Comparison of ENCODE assay signal across 8 cellular contexts in genomic region chr5:1800470-1801060, GRCh38. TPM values are rescaled to one million over a fixed set of nuclear protein-coding genes. Genes with fewer than 3 reads are reported as not detected.
DNase-seq lines count a peak whose midpoint lies in the region; ATAC-seq and TF ChIP-seq lines count a peak whose summit lies in the region.

No MANE protein-coding gene starts in this region.

- peak overlapping the region; percentile 88 for H3K4me2 ChIP-seq in SK-N-SH

- 58% methylated on average over 20 of the region's 20 CpGs for WGBS in SK-N-SH (ENCODE audit: low lambda C conversion rate)

- CTCF ChIA-PET in SK-N-SH (lab: Yijun Ruan, JAX), result interaction anchor here (1.3 to 1.4 kb wide), 2 partner anchors 24 to 27 kb away, joined by 3 to 4 read pairs; no protein-coding TSS in a partner anchor

- H3K9me3 ChIP-seq in SK-N-SH, result no peaks in the 10 kb centered on the region
- no peaks in the 10 kb centered on the region for H3K9me3 ChIP-seq in upper lobe of right lung

- H4K20me1 ChIP-seq in SK-N-SH (ENCODE audit: insufficient read depth), result no peaks in the 10 kb centered on the region

- peak overlapping the region; percentile 94 for H3K27ac Mint-ChIP-seq in dendritic cell treated with granulocyte-macrophage colony-stimulating factor and Interleukin-4, amounts not matched to agents 40 ng/mL and 50 ng/mL, for 4 days

- H3K4me1 ChIP-seq in SK-N-SH (ENCODE audit: control insufficient read depth in 1 of 2, insufficient read depth in 2 of 2, low read depth in 1 of 2, low read length in 1 of 2), result peaks cover 0 to 27% of the 10 kb centered on the region in 2 experiments; a peak in 1 of 4 replicates
- H3K4me1 ChIP-seq in upper lobe of right lung, result peaks cover 13% of the 10 kb centered on the region

- peak overlapping the region; percentile 97 for H2AFZ ChIP-seq in SK-N-SH (ENCODE audit: low read depth)

- H3K27me3 ChIP-seq in SK-N-SH (ENCODE audit: insufficient read depth), result no peaks in the 10 kb centered on the region
- no peaks in the 10 kb centered on the region for H3K27me3 ChIP-seq in HL-60 (ENCODE audit: insufficient read depth, poor library complexity, severe bottlenecking)
- H3K27me3 ChIP-seq in upper lobe of right lung, result no peaks in the 10 kb centered on the region

- TF ChIP-seq CTCF in SK-N-SH (IDR thresholded peaks at IDR 0.05) (no peak), HL-60 (IDR thresholded peaks at IDR 0.05; ENCODE audit: insufficient read depth, low read length) (no peak), upper lobe of right lung (IDR thresholded peaks at IDR 0.05) (no peak)

- H3K9me3 Mint-ChIP-seq in dendritic cell treated with granulocyte-macrophage colony-stimulating factor and Interleukin-4, amounts not matched to agents 40 ng/mL and 50 ng/mL, for 4 days, result no peaks in the 10 kb centered on the region

- no peak for TF ChIP-seq RAD21 in SK-N-SH (IDR thresholded peaks at IDR 0.05; ENCODE audit: low read length)

- DNase-seq in SK-N-SH, result no peak
- DNase-seq in HL-60 (ENCODE audit: low read depth in 1 of 2, low spot score in 1 of 2), result peak in 1 of 2 experiments; percentile 14
- peak; percentile 35 for DNase-seq in SK-N-DZ (ENCODE audit: low spot score)
- peak; percentile 67 for DNase-seq in mesenteric fat pad (ENCODE audit: low spot score)
- peak; percentile 66 for DNase-seq in upper lobe of right lung
- no peak for DNase-seq in NCI-H2171 treated with DMSO at 0.1 percent for 48 hours (lab: John Stamatoyannopoulos, UW)

- no peak for TF ChIP-seq EP300 in SK-N-SH (IDR thresholded peaks at IDR 0.05; ENCODE audit: borderline replicate concordance in 1 of 2, low read depth in 1 of 2, low read length in 1 of 2)

- ATAC-seq in SK-N-SH treated with all-trans-retinoic acid at 6 μM for 48 hours (no peak), upper lobe of right lung (no peak)

- peaks cover 54% of the 10 kb centered on the region for H3K79me2 ChIP-seq in SK-N-SH (ENCODE audit: insufficient read depth)

- H3K27me3 Mint-ChIP-seq in dendritic cell treated with granulocyte-macrophage colony-stimulating factor and Interleukin-4, amounts not matched to agents 40 ng/mL and 50 ng/mL, for 4 days, result no peaks in the 10 kb centered on the region

- H3K4me3 Mint-ChIP-seq in dendritic cell treated with granulocyte-macrophage colony-stimulating factor and Interleukin-4, amounts not matched to agents 40 ng/mL and 50 ng/mL, for 4 days, result peak overlapping the region; percentile 94

- no peaks in the 10 kb centered on the region for H3F3A ChIP-seq in SK-N-SH (replicated peaks; ENCODE audit: insufficient read depth)

- peaks cover 54% of the 10 kb centered on the region for H3K4me1 Mint-ChIP-seq in dendritic cell treated with granulocyte-macrophage colony-stimulating factor and Interleukin-4, amounts not matched to agents 40 ng/mL and 50 ng/mL, for 4 days (ENCODE audit: low read depth)

- POLR2A ChIA-PET in SK-N-SH (lab: Yijun Ruan, JAX), result no interaction called here

- H3K4me3 ChIP-seq in SK-N-SH (ENCODE audit: low read depth in 2 of 2, low read length in 1 of 2) (peak overlapping the region; percentile 93 to 99), HL-60 (replicated peaks; ENCODE audit: insufficient read depth, low read length) (peak overlapping the region; percentile 86), upper lobe of right lung (peak overlapping the region; percentile 97)

- peaks cover 44 to 47% of the 10 kb centered on the region in 2 experiments for H3K36me3 ChIP-seq in SK-N-SH (replicated peaks in 1 of 2; ENCODE audit: control insufficient read depth in 1 of 2, insufficient read depth in 2 of 2, low read length in 1 of 2)
- peaks cover 44% of the 10 kb centered on the region for H3K36me3 ChIP-seq in upper lobe of right lung

- H3K9me2 ChIP-seq in SK-N-SH, result no peaks in the 10 kb centered on the region

- intact Hi-C loops in dendritic cell treated with granulocyte-macrophage colony-stimulating factor and Interleukin-4, amounts not matched to agents 40 ng/mL and 50 ng/mL, for 4 days (cut with micrococcal nuclease), result no loop called here
- intact Hi-C loops in upper lobe of right lung (cut with DNase I), result no loop called here

- H3K36me3 Mint-ChIP-seq in dendritic cell treated with granulocyte-macrophage colony-stimulating factor and Interleukin-4, amounts not matched to agents 40 ng/mL and 50 ng/mL, for 4 days (ENCODE audit: low read depth), result peaks cover 82% of the 10 kb centered on the region

- H3K27ac ChIP-seq in SK-N-SH (ENCODE audit: low read depth in 2 of 2, low read length in 1 of 2) (peak overlapping the region; percentile 30 to 81; a peak in 3 of 4 replicates), HL-60 (replicated peaks) (peak overlapping the region; percentile 95), upper lobe of right lung (peak overlapping the region; percentile 87)

- peak overlapping the region; percentile 84; the same call in 1 of the 2 replicates for H3K9ac ChIP-seq in SK-N-SH

TF ChIP-seq in SK-N-SH, 30 proteins besides CTCF, POLR2A, EP300 and RAD21:
- TF ChIP-seq SIN3A (IDR thresholded peaks at IDR 0.05; ENCODE audit: borderline replicate concordance, low read depth, low read length), result 0 out of 2 replicates have a peak, but pooled peaks have one; percentile 1
- no peak for TF ChIP-seq FOXM1 (IDR thresholded peaks at IDR 0.05; ENCODE audit: low read depth)
TF ChIP-seq in SK-N-SH: peak in this region for 1.

TF ChIP-seq in SK-N-SH treated with all-trans-retinoic acid at 6 μM for 48 hours, 23 proteins besides CTCF, POLR2A, EP300 and RAD21:
- TF ChIP-seq BACH2 (CRISPR knock-in tag; IDR thresholded peaks at IDR 0.05; ENCODE audit: borderline replicate concordance) (no peak), ZFP30 (CRISPR knock-in tag; IDR thresholded peaks at IDR 0.05) (no peak), ZNF70 (CRISPR knock-in tag; IDR thresholded peaks at IDR 0.05) (no peak), ARNTL (CRISPR knock-in tag; IDR thresholded peaks at IDR 0.05; ENCODE audit: borderline replicate concordance, low read depth) (no peak), OSR1 (CRISPR knock-in tag; IDR thresholded peaks at IDR 0.05) (no peak), RARB (CRISPR knock-in tag; IDR thresholded peaks at IDR 0.05) (no peak), GLIS3 (CRISPR knock-in tag; IDR thresholded peaks at IDR 0.05) (no peak), PATZ1 (CRISPR knock-in tag; IDR thresholded peaks at IDR 0.05; ENCODE audit: borderline replicate concordance) (no peak)
- TF ChIP-seq, protein P1, sequence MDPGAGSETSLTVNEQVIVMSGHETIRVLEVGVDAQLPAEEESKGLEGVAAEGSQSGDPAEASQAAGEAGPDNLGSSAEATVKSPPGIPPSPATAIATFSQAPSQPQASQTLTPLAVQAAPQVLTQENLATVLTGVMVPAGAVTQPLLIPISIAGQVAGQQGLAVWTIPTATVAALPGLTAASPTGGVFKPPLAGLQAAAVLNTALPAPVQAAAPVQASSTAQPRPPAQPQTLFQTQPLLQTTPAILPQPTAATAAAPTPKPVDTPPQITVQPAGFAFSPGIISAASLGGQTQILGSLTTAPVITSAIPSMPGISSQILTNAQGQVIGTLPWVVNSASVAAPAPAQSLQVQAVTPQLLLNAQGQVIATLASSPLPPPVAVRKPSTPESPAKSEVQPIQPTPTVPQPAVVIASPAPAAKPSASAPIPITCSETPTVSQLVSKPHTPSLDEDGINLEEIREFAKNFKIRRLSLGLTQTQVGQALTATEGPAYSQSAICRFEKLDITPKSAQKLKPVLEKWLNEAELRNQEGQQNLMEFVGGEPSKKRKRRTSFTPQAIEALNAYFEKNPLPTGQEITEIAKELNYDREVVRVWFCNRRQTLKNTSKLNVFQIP (CRISPR knock-in tag; IDR thresholded peaks at IDR 0.05; ENCODE audit: borderline replicate concordance, low read depth), result no peak
- TF ChIP-seq, protein P2, sequence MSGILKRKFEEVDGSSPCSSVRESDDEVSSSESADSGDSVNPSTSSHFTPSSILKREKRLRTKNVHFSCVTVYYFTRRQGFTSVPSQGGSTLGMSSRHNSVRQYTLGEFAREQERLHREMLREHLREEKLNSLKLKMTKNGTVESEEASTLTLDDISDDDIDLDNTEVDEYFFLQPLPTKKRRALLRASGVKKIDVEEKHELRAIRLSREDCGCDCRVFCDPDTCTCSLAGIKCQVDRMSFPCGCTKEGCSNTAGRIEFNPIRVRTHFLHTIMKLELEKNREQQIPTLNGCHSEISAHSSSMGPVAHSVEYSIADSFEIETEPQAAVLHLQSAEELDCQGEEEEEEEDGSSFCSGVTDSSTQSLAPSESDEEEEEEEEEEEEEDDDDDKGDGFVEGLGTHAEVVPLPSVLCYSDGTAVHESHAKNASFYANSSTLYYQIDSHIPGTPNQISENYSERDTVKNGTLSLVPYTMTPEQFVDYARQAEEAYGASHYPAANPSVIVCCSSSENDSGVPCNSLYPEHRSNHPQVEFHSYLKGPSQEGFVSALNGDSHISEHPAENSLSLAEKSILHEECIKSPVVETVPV (CRISPR knock-in tag; IDR thresholded peaks at IDR 0.05), result no peak
TF ChIP-seq in SK-N-SH treated with all-trans-retinoic acid at 6 μM for 48 hours: peak in this region for 0.

RNA-seq across cellular contexts. Expression of gene NDUFS6, which starts 0.6 kb away (rescaled TPM):
- polyA plus RNA-seq in SK-N-SH (2012; rRNA removed), result 142 and 316 TPM in 2 replicates
- polyA plus RNA-seq in SK-N-SH (2012; cell fraction: cytosol; rRNA removed), result 231 and 263 TPM in 2 replicates
- 65.1 and 121 TPM in 2 replicates for polyA plus RNA-seq in SK-N-SH (2012; cell fraction: nucleus; rRNA removed)
- polyA plus RNA-seq in SK-N-DZ (2014; cell fraction: cytosol; rRNA removed), result 41.2 and 51.3 TPM in 2 replicates
- 38.4 and 60.3 TPM in 2 replicates for polyA plus RNA-seq in SK-N-DZ (2014; cell fraction: nucleus; rRNA removed)
- total RNA-seq in mesenteric fat pad (26.4 TPM), upper lobe of right lung (23.5 TPM)

RNA-seq across cellular contexts. Expression of gene MRPL36, which starts 0.9 kb away (rescaled TPM):
- 75.5 and 78.4 TPM in 2 replicates for polyA plus RNA-seq in SK-N-SH (2012; rRNA removed)
- polyA plus RNA-seq in SK-N-SH (2012; cell fraction: cytosol; rRNA removed), result 69.3 and 72.9 TPM in 2 replicates
- polyA plus RNA-seq in SK-N-SH (2012; cell fraction: nucleus; rRNA removed), result 34.4 and 36.3 TPM in 2 replicates
- polyA plus RNA-seq in SK-N-DZ (2014; cell fraction: cytosol; rRNA removed), result 34.0 and 40.7 TPM in 2 replicates
- 30.7 and 33.6 TPM in 2 replicates for polyA plus RNA-seq in SK-N-DZ (2014; cell fraction: nucleus; rRNA removed)
- total RNA-seq in mesenteric fat pad (50.4 TPM), upper lobe of right lung (29.4 TPM)

Comparison
In these comparisons a context has a peak if more than half of its experiments do, and no peak if none do; other contexts are left out.
1. DNase-seq: peak in SK-N-DZ (single experiment), mesenteric fat pad (single experiment) and upper lobe of right lung (single experiment); none in SK-N-SH (single experiment) and NCI-H2171 treated with DMSO at 0.1 percent for 48 hours (single experiment).
2. Peak in every context shown above with its lines, with median percentiles within 50 percentile points of each other: H3K27ac ChIP-seq and H3K4me3 ChIP-seq.